Comparison of ENCODE assay signal across 8 cellular contexts in genomic region chr19:44113784-44114390, GRCh38. TPM values are rescaled to one million over a fixed set of nuclear protein-coding genes. Genes with fewer than 3 reads are reported as not detected.
DNase-seq lines count a peak whose midpoint lies in the region; ATAC-seq and TF ChIP-seq lines count a peak whose summit lies in the region.

No MANE protein-coding gene starts in this region.

- no peaks in the 10 kb centered on the region for H3K27me3 ChIP-seq in PC-3 (ENCODE audit: low read length)
- H3K27me3 ChIP-seq in dorsolateral prefrontal cortex: no peaks in the 10 kb centered on the region
- H3K27me3 ChIP-seq in mucosa of rectum (ENCODE audit: control insufficient read depth in 2 of 2, insufficient read depth in 2 of 2, low read length in 2 of 2): no peaks in the 10 kb centered on the region

- TF ChIP-seq CTCF in AG09309 (IDR thresholded peaks at IDR 0.05; ENCODE audit: control insufficient read depth, insufficient read depth, low read depth, low read length, missing control alignments) (no peak), PC-3 (conservative IDR thresholded peaks at IDR 0.05; ENCODE audit: low read depth, low read length) (no peak), dorsolateral prefrontal cortex (IDR thresholded peaks at IDR 0.05 in 54 of 56, conservative IDR thresholded peaks at IDR 0.05 in 2 of 56; ENCODE audit: low read depth in 1 of 56, partially characterized antibody in 56 of 56) (no peak)

- H3K4me1 ChIP-seq in PC-3 (ENCODE audit: insufficient read depth, low read length) (peaks cover 9% of the 10 kb centered on the region), mucosa of rectum (ENCODE audit: control insufficient read depth in 2 of 2, insufficient read depth in 2 of 2, low read length in 2 of 2) (peaks cover 5 to 10% of the 10 kb centered on the region in 2 donors)

- no peaks in the 10 kb centered on the region for H3K79me2 ChIP-seq in PC-3 (ENCODE audit: low read length)

- BruUV-seq in PC-3 (replicated peaks; lab: Mats Ljungman, UMichigan): TSS peak; percentile 75

- peak overlapping the region; percentile 89 for H3K4me2 ChIP-seq in PC-3 (ENCODE audit: low read length)

- H3F3A ChIP-seq in PC-3 (ENCODE audit: low read length, unreplicated experiment): no peaks in the 10 kb centered on the region

- H3K27ac ChIP-seq in PC-3 (ENCODE audit: low read length) (no peak overlapping the region), dorsolateral prefrontal cortex (peak overlapping the region in 43 of 59 donors; percentile 13 to 90 (median 68)), mucosa of rectum (ENCODE audit: low read depth in 2 of 2, low read length in 2 of 2) (peak overlapping the region; percentile 46 to 65)

- H3K36me3 ChIP-seq in PC-3 (ENCODE audit: low read depth, low read length) (no peaks in the 10 kb centered on the region), mucosa of rectum (ENCODE audit: control insufficient read depth in 2 of 2, insufficient read depth in 2 of 2, low read length in 2 of 2) (peaks cover 7 to 15% of the 10 kb centered on the region in 2 donors)

- H3K9me3 ChIP-seq in PC-3 (ENCODE audit: low read length) (no peaks in the 10 kb centered on the region), mucosa of rectum (ENCODE audit: control insufficient read depth in 2 of 2, low read length in 2 of 2) (peaks cover 3 to 5% of the 10 kb centered on the region in 2 donors)

- H3K4me3 ChIP-seq in AG09309 (ENCODE audit: control insufficient read depth, low read depth, low read length) (peak overlapping the region; percentile 94), PC-3 (ENCODE audit: low read length) (peak overlapping the region; percentile 99), dorsolateral prefrontal cortex (peak overlapping the region; percentile 59 to 98 (median 82)), mucosa of rectum (ENCODE audit: low read length in 2 of 2) (peak overlapping the region; percentile 82 to 94)

- DNase-seq in AG09309 (ENCODE audit: low read depth): no peak
- no peak for DNase-seq in PC-3
- peak in 2 of 10 donors; percentile 4 to 13 for DNase-seq in dorsolateral prefrontal cortex
- no peak for DNase-seq in CD1c-positive myeloid dendritic cell (ENCODE audit: extremely low spot score)
- no peak for DNase-seq in stimulated activated CD4-positive, alpha-beta T cell treated with anti-CD3 and anti-CD28 coated beads, Interleukin-4, amount 100 ng/mL, for 24 hours
- no peak for DNase-seq in NCI-H2029 (lab: John Stamatoyannopoulos, UW)

- peak overlapping the region; percentile 100 for H2AFZ ChIP-seq in PC-3 (ENCODE audit: low read length)

- CTCF ChIA-PET in PC-3 (lab: Charles Lee): no interaction called here

- POLR2A ChIA-PET in PC-3 (lab: Charles Lee; ENCODE audit: unreplicated experiment): interaction anchor here (0.6 kb wide), 1 partner anchor 386 kb away, joined by 4 read pairs; the partner anchor contains the start of gene ZNF180

- ATAC-seq in GM21381 (IDR thresholded peaks at IDR 0.05; ENCODE audit: unreplicated experiment) (peak; percentile 5), PC-3 (peak; percentile 14; the same call in 1 of the 2 replicates)

- H3K9ac ChIP-seq in PC-3 (ENCODE audit: low read length) (peak overlapping the region; percentile 76), mucosa of rectum (ENCODE audit: low read depth in 1 of 2, low read length in 2 of 2) (peak overlapping the region; percentile 66 to 75)

- intact Hi-C loops in PC-3 (cut with micrococcal nuclease) (loop anchor here (1.0 to 2.0 kb wide), 7 partner anchors 20 to 191 kb away; partner anchors contain the start of genes ZNF224, ZNF227, ZNF230 and ZNF235), dorsolateral prefrontal cortex (cut with DNase I) (loop anchor here (1.0 to 10.0 kb wide), 14 partner anchors 19 to 191 kb away; partner anchors contain the start of genes ZNF155 (in 2 of the 2), ZNF224 (in 2 of the 2), ZNF226 (in 2 of the 2) and ZNF230 (in 2 of the 2))

- no peaks in the 10 kb centered on the region for H3K9me2 ChIP-seq in PC-3 (replicated peaks; ENCODE audit: low read length)

- H4K20me1 ChIP-seq in PC-3 (ENCODE audit: low read length): no peaks in the 10 kb centered on the region

RNA-seq across cellular contexts. Expression of gene ZNF225, which starts 0.7 kb away (rescaled TPM):
- total RNA-seq in PC-3 (2014; rRNA removed): 0.46 and 1.6 TPM in 2 replicates
- 10 to 100 TPM in 15 of 120 experiments, 1 to 10 TPM in 105; 4.5 to 14.2 (median 8.2) TPM for total RNA-seq in dorsolateral prefrontal cortex

RNA-seq across cellular contexts. Expression of gene ZNF224, which starts 19.7 kb away (rescaled TPM):
- total RNA-seq in PC-3 (2014; rRNA removed): 5.6 and 11.0 TPM in 2 replicates
- 10 to 100 TPM; 25.6 to 58.3 (median 42.2) TPM for total RNA-seq in dorsolateral prefrontal cortex

RNA-seq across cellular contexts. Expression of gene ZNF234, which starts 27.5 kb away (rescaled TPM):
- total RNA-seq in PC-3 (2014; rRNA removed) (1.3 and 1.6 TPM in 2 replicates), dorsolateral prefrontal cortex (10 to 100 TPM in 117 of 120 experiments, 1 to 10 TPM in 3; 8.8 to 27.0 (median 15.6) TPM)

RNA-seq across cellular contexts. Expression of gene ZNF284, which starts 41.9 kb away (rescaled TPM):
- total RNA-seq in PC-3 (2014; rRNA removed) (0.69 and 0.81 TPM in 2 replicates), dorsolateral prefrontal cortex (1 to 10 TPM; 2.3 to 6.7 (median 4.1) TPM)

RNA-seq across cellular contexts. Expression of gene ZNF226, which starts 51.0 kb away (rescaled TPM):
- total RNA-seq in PC-3 (2014; rRNA removed) (4.8 and 6.0 TPM in 2 replicates), dorsolateral prefrontal cortex (10 to 100 TPM; 33.2 to 72.4 (median 51.4) TPM)
